In the genomic region with DNA sequence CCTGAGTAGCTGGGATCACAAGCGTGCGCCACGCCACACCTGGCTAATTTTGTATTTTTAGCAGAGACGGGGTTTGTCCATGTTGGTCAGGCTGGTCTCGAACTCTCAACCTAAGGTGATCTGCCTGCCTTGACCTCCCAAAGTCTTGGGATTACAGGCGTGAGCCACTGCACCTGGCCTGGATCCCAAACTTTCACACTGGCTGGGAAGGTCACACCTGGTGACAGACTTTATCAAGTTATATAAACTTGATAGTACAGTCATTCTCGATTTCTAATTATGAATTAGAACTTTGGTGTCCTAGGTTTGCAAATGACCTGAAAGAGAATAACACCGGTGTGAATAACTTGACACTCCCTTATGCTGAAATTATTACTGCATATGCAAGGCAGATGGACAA, we compare ENCODE assay signal across 23 cellular contexts. TPM values are rescaled to one million over a fixed set of nuclear protein-coding genes. Genes with fewer than 3 reads are reported as not detected.
"Had no signal": no experiment of that assay in that cellular context is flagged by ENCODE, and none has a peak within 500 bp of the region (broad histone marks: within the 10 kb centered on the region; RNA-seq: fewer than 3 reads in every experiment).

No MANE protein-coding gene starts in this region.

- H3K4me3 Mint-ChIP-seq: effector memory CD8-positive, alpha-beta T cell; natural killer cell; neural crest cell; stimulated activated memory B cell treated with anti-CD40 and anti-IgM and Interleukin-4, amounts not matched to agents 10 μg/mL and 1 μg/mL and 100 μg/mL, for 72 hours; stimulated activated naive CD8-positive, alpha-beta T cell treated with anti-CD3 and anti-CD28 coated beads, Interleukin-15, amount 100 ng/mL, for 72 hours had no signal

- H3K9me3 Mint-ChIP-seq: effector memory CD8-positive, alpha-beta T cell; natural killer cell; neural crest cell; stimulated activated naive CD8-positive, alpha-beta T cell treated with anti-CD3 and anti-CD28 coated beads, Interleukin-15, amount 100 ng/mL, for 72 hours had no signal

- DNase-seq: caudate nucleus; effector memory CD8-positive, alpha-beta T cell; foreskin melanocyte; head of caudate nucleus; kidney; left cardiac atrium; mammary epithelial cell; natural killer cell; nucleus accumbens; ovary; right cardiac atrium; stimulated activated CD4-positive, alpha-beta T cell treated with anti-CD3 and anti-CD28 coated beads, Interleukin-15, amount 100 ng/mL, for 24 hours; stimulated activated CD4-positive, alpha-beta T cell treated with anti-CD3 and anti-CD28 coated beads, Interleukin-1b, Interleukin-23, amount 100 ng/mL, for 48 hours; stimulated activated CD4-positive, alpha-beta T cell treated with anti-CD3 and anti-CD28 coated beads, Interleukin-4, amount 100 ng/mL, for 24 hours; stimulated activated naive CD8-positive, alpha-beta T cell treated with anti-CD3 and anti-CD28 coated beads, Interleukin-15, amount 100 ng/mL, for 72 hours; substantia nigra; trophoblast cell had no signal

- ATAC-seq: effector memory CD8-positive, alpha-beta T cell; natural killer cell; right cardiac atrium; stimulated activated memory B cell treated with anti-CD40 and anti-IgM and Interleukin-4, amounts not matched to agents 10 μg/mL and 1 μg/mL and 100 μg/mL, for 72 hours; stimulated activated naive CD8-positive, alpha-beta T cell treated with anti-CD3 and anti-CD28 coated beads, Interleukin-15, amount 100 ng/mL, for 72 hours had no signal

- H3K27me3 Mint-ChIP-seq: stimulated activated memory B cell treated with anti-CD40 and anti-IgM and Interleukin-4, amounts not matched to agents 10 μg/mL and 1 μg/mL and 100 μg/mL, for 72 hours had no signal

- H3K36me3 ChIP-seq: ovary, thoracic aorta had no signal

- H3K27ac Mint-ChIP-seq: effector memory CD8-positive, alpha-beta T cell; natural killer cell; progenitor cell of endocrine pancreas; stimulated activated memory B cell treated with anti-CD40 and anti-IgM and Interleukin-4, amounts not matched to agents 10 μg/mL and 1 μg/mL and 100 μg/mL, for 72 hours; stimulated activated naive CD8-positive, alpha-beta T cell treated with anti-CD3 and anti-CD28 coated beads, Interleukin-15, amount 100 ng/mL, for 72 hours had no signal

- H3K27ac ChIP-seq: coronary artery, hepatocyte, ovary, thoracic aorta had no signal

- H3K36me3 Mint-ChIP-seq: natural killer cell; stimulated activated memory B cell treated with anti-CD40 and anti-IgM and Interleukin-4, amounts not matched to agents 10 μg/mL and 1 μg/mL and 100 μg/mL, for 72 hours had no signal

- H3K4me3 ChIP-seq: coronary artery, hepatocyte, ovary, thoracic aorta had no signal

- H3K9me3 ChIP-seq: ovary, thoracic aorta had no signal

- H3K4me1 Mint-ChIP-seq: natural killer cell, neural crest cell had no signal

- H3K27me3 ChIP-seq: hepatocyte, ovary had no signal

RNA-seq across cellular contexts. Expression of gene PLBD1, which starts 6.0 kb away (rescaled TPM):
- total RNA-seq: mammary epithelial cell had no signal
- polyA plus RNA-seq: mammary epithelial cell had no signal
